8 cellular contexts compared by ENCODE assay signal in genomic region chr12:46384451-46385301, GRCh38. TPM values are rescaled to one million over a fixed set of nuclear protein-coding genes. Genes with fewer than 3 reads are reported as not detected.
DNase-seq lines count a peak whose midpoint lies in the region; ATAC-seq, FAIRE-seq and TF ChIP-seq lines count a peak whose summit lies in the region.

No MANE protein-coding gene starts in this region.

- DNase-seq in LNCaP clone FGC (ENCODE audit: low read depth) = no peak
- no peak for DNase-seq in GM12891 (ENCODE audit: insufficient read length, low spot score)
- DNase-seq in amniotic stem cell (lab: John Stamatoyannopoulos, UW) = no peak
- no peak for DNase-seq in NCI-H1417 treated with DMSO at 0.1 percent for 48 hours (lab: John Stamatoyannopoulos, UW)

- H3K4me3 ChIP-seq in BLaER1 treated with 17β-estradiol and CSF1 and Interleukin-3, amounts not matched to agents 10 nM and 100 nM = peak overlapping the region; percentile 59 to 86 (median 75)
- H3K4me3 ChIP-seq in LNCaP clone FGC (ENCODE audit: low read depth, low read length) = peak overlapping the region; percentile 63; the same call in 1 of the 2 replicates

- no peak for FAIRE-seq in GM12891 (lab: Jason Lieb, UNC)

- peaks cover 61 to 68% (median 64%) of the 10 kb centered on the region in 10 experiments for H3K4me1 ChIP-seq in BLaER1 treated with 17β-estradiol and CSF1 and Interleukin-3, amounts not matched to agents 10 nM and 100 nM

- 0 out of 22 replicates have a peak, but pooled peaks cover 0 to 4% (median 0%) of the 10 kb centered on the region in 11 experiments for H3K9me3 ChIP-seq in BLaER1 treated with 17β-estradiol and CSF1 and Interleukin-3, amounts not matched to agents 10 nM and 100 nM (replicated peaks in 1 of 11)

- no peaks in the 10 kb centered on the region for H3K27me3 ChIP-seq in BLaER1 treated with 17β-estradiol and CSF1 and Interleukin-3, amounts not matched to agents 10 nM and 100 nM

- H3K36me3 ChIP-seq in BLaER1 treated with 17β-estradiol and CSF1 and Interleukin-3, amounts not matched to agents 10 nM and 100 nM = no peaks in the 10 kb centered on the region

- no peaks in the 10 kb centered on the region for H4K20me1 ChIP-seq in BLaER1 treated with 17β-estradiol and CSF1 and Interleukin-3, amounts not matched to agents 10 nM and 100 nM

- H3K4me1 Mint-ChIP-seq in nephron = peaks cover 52% of the 10 kb centered on the region

- H3K4me3 Mint-ChIP-seq in nephron = peak overlapping the region; percentile 85 to 90 (median 86)

- H3K9ac ChIP-seq in BLaER1 treated with 17β-estradiol and CSF1 and Interleukin-3, amounts not matched to agents 10 nM and 100 nM = peak overlapping the region; percentile 90 to 97 (median 93)

- H3K27ac Mint-ChIP-seq in nephron = peak overlapping the region; percentile 97 to 100 (median 98)

- ATAC-seq in HG03045 (IDR thresholded peaks at IDR 0.05; ENCODE audit: unreplicated experiment) = no peak

- H3K27me3 Mint-ChIP-seq in nephron (ENCODE audit: low read depth) = no peaks in the 10 kb centered on the region

- TF ChIP-seq CTCF in LNCaP clone FGC (IDR thresholded peaks at IDR 0.05; ENCODE audit: control insufficient read depth, extremely low read depth, insufficient read depth) = no peak
- TF ChIP-seq CTCF in nephron (IDR thresholded peaks at IDR 0.05; ENCODE audit: unreplicated experiment in 3 of 3) = no peak

- peak overlapping the region; percentile 87 to 95 (median 92) for H3K4me2 ChIP-seq in BLaER1 treated with 17β-estradiol and CSF1 and Interleukin-3, amounts not matched to agents 10 nM and 100 nM

- H3K27ac ChIP-seq in BLaER1 treated with 17β-estradiol and CSF1 and Interleukin-3, amounts not matched to agents 10 nM and 100 nM = peak overlapping the region; percentile 93 to 98 (median 96)
- H3K27ac ChIP-seq in cingulate gyrus (ENCODE audit: low read depth, low read length) = peak overlapping the region; percentile 99

- no peaks in the 10 kb centered on the region for H3K36me3 Mint-ChIP-seq in nephron (ENCODE audit: low read depth)

- peaks cover 4% of the 10 kb centered on the region for H3K9me3 Mint-ChIP-seq in nephron

- no peak; the same call in 1 of the 2 replicates for TF ChIP-seq POLR2A in GM12891 (IDR thresholded peaks at IDR 0.05; ENCODE audit: low read depth, low read length)

TF ChIP-seq in GM12891, 5 proteins besides CTCF, POLR2A, EP300 and RAD21:
- no peak for TF ChIP-seq TAF1 (IDR thresholded peaks at IDR 0.05; ENCODE audit: low read depth, low read length)
- no peak for TF ChIP-seq SPI1 (IDR thresholded peaks at IDR 0.05; ENCODE audit: low read depth, low read length)

RNA-seq across cellular contexts. Expression of gene SLC38A2, which starts 12.1 kb away (rescaled TPM):
- polyA plus RNA-seq in GM12891 (2012; ENCODE audit: low read depth, missing spikeins) = 31.8 TPM
